Comparison of ENCODE assay signal across 1 cellular context in the genomic region with DNA sequence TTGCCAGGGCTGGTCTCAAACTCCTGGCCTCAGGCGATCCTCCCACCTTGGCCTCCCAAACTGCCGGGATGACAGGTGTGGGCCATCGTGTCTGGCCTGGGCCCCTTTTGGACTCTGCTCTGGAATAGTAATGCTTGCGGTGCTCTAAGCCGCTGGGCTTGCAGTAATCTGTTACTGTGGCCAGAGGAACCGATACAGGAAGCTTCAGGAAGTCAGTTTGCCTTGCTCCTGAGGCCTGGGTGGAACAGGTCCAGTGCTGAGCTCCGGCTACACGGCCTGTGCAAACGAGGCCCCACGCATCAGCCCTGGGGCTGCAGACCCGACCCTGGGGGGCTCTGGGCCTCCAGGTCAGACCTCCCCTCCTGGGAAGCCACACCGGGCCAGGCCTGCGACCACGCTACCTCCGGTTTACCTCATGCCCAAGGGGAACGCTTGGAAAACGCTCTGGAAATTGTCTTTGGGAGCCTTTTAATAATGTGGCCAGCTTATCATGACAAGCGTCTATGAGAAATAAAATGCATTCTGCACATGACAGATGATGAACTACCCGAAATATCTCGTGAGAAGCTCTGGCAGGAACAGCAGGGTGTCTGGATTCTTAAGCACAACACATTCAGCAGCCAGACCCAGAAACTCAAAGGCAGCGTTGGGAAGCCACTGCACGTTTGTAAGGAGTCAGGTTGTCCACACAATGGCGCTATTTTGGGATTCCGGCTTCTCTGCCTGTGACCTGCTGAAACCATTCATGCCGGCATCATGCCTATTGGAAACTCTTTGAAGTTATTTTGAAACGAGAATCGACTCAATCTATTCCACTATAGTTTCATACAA.
A peak's percentile ranks its signal among the peaks of the same experiment; 100 is the strongest.
TF ChIP-seq lines count a peak whose summit lies in the region.

No MANE protein-coding gene starts in this region.

TF ChIP-seq in HepG2, 621 proteins besides CTCF, POLR2A, EP300 and RAD21 (continued from another document and continues in another):
- no peak for TF ChIP-seq HIC2 (CRISPR knock-in tag; IDR thresholded peaks at IDR 0.05; ENCODE audit: low read depth)
- TF ChIP-seq FOXC1 (CRISPR knock-in tag; IDR thresholded peaks at IDR 0.05; ENCODE audit: borderline replicate concordance), result no peak; the same call in 1 of the 2 replicates
- TF ChIP-seq ZNF740 (CRISPR knock-in tag; IDR thresholded peaks at IDR 0.05), result no peak
- TF ChIP-seq CCAR2 (optimal IDR thresholded peaks at IDR 0.05; ENCODE audit: low read depth, low read length), result no peak
- TF ChIP-seq NR3C1 (CRISPR knock-in tag; IDR thresholded peaks at IDR 0.05), result no peak
- TF ChIP-seq DNMT1 (CRISPR knock-in tag; IDR thresholded peaks at IDR 0.05), result no peak
- no peak for TF ChIP-seq ZNF180 (CRISPR knock-in tag; IDR thresholded peaks at IDR 0.05; ENCODE audit: borderline replicate concordance, low read depth)
- TF ChIP-seq ZNF724P (CRISPR knock-in tag; IDR thresholded peaks at IDR 0.05; ENCODE audit: borderline replicate concordance), result no peak
- TF ChIP-seq TCF12 (IDR thresholded peaks at IDR 0.05), result no peak
- TF ChIP-seq TCF12 (CRISPR knock-in tag; IDR thresholded peaks at IDR 0.05), result no peak; the same call in 1 of the 2 replicates
- TF ChIP-seq, protein P1, sequence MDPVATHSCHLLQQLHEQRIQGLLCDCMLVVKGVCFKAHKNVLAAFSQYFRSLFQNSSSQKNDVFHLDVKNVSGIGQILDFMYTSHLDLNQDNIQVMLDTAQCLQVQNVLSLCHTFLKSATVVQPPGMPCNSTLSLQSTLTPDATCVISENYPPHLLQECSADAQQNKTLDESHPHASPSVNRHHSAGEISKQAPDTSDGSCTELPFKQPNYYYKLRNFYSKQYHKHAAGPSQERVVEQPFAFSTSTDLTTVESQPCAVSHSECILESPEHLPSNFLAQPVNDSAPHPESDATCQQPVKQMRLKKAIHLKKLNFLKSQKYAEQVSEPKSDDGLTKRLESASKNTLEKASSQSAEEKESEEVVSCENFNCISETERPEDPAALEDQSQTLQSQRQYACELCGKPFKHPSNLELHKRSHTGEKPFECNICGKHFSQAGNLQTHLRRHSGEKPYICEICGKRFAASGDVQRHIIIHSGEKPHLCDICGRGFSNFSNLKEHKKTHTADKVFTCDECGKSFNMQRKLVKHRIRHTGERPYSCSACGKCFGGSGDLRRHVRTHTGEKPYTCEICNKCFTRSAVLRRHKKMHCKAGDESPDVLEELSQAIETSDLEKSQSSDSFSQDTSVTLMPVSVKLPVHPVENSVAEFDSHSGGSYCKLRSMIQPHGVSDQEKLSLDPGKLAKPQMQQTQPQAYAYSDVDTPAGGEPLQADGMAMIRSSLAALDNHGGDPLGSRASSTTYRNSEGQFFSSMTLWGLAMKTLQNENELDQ (CRISPR knock-in tag; IDR thresholded peaks at IDR 0.05; ENCODE audit: borderline replicate concordance), result no peak
- TF ChIP-seq ATF4 (CRISPR knock-in tag; IDR thresholded peaks at IDR 0.05), result no peak
- TF ChIP-seq HIVEP1 (CRISPR knock-in tag; IDR thresholded peaks at IDR 0.05), result no peak
- TF ChIP-seq ZNF101 (CRISPR knock-in tag; IDR thresholded peaks at IDR 0.05; ENCODE audit: borderline replicate concordance, low read depth), result no peak
- no peak for TF ChIP-seq ZNF33B (CRISPR knock-in tag; IDR thresholded peaks at IDR 0.05)
- no peak for TF ChIP-seq FOXK1 (CRISPR knock-in tag; IDR thresholded peaks at IDR 0.05; ENCODE audit: borderline replicate concordance, low read depth)
- no peak for TF ChIP-seq ZNF329 (CRISPR knock-in tag; IDR thresholded peaks at IDR 0.05; ENCODE audit: low read depth)
- TF ChIP-seq, protein P2, sequence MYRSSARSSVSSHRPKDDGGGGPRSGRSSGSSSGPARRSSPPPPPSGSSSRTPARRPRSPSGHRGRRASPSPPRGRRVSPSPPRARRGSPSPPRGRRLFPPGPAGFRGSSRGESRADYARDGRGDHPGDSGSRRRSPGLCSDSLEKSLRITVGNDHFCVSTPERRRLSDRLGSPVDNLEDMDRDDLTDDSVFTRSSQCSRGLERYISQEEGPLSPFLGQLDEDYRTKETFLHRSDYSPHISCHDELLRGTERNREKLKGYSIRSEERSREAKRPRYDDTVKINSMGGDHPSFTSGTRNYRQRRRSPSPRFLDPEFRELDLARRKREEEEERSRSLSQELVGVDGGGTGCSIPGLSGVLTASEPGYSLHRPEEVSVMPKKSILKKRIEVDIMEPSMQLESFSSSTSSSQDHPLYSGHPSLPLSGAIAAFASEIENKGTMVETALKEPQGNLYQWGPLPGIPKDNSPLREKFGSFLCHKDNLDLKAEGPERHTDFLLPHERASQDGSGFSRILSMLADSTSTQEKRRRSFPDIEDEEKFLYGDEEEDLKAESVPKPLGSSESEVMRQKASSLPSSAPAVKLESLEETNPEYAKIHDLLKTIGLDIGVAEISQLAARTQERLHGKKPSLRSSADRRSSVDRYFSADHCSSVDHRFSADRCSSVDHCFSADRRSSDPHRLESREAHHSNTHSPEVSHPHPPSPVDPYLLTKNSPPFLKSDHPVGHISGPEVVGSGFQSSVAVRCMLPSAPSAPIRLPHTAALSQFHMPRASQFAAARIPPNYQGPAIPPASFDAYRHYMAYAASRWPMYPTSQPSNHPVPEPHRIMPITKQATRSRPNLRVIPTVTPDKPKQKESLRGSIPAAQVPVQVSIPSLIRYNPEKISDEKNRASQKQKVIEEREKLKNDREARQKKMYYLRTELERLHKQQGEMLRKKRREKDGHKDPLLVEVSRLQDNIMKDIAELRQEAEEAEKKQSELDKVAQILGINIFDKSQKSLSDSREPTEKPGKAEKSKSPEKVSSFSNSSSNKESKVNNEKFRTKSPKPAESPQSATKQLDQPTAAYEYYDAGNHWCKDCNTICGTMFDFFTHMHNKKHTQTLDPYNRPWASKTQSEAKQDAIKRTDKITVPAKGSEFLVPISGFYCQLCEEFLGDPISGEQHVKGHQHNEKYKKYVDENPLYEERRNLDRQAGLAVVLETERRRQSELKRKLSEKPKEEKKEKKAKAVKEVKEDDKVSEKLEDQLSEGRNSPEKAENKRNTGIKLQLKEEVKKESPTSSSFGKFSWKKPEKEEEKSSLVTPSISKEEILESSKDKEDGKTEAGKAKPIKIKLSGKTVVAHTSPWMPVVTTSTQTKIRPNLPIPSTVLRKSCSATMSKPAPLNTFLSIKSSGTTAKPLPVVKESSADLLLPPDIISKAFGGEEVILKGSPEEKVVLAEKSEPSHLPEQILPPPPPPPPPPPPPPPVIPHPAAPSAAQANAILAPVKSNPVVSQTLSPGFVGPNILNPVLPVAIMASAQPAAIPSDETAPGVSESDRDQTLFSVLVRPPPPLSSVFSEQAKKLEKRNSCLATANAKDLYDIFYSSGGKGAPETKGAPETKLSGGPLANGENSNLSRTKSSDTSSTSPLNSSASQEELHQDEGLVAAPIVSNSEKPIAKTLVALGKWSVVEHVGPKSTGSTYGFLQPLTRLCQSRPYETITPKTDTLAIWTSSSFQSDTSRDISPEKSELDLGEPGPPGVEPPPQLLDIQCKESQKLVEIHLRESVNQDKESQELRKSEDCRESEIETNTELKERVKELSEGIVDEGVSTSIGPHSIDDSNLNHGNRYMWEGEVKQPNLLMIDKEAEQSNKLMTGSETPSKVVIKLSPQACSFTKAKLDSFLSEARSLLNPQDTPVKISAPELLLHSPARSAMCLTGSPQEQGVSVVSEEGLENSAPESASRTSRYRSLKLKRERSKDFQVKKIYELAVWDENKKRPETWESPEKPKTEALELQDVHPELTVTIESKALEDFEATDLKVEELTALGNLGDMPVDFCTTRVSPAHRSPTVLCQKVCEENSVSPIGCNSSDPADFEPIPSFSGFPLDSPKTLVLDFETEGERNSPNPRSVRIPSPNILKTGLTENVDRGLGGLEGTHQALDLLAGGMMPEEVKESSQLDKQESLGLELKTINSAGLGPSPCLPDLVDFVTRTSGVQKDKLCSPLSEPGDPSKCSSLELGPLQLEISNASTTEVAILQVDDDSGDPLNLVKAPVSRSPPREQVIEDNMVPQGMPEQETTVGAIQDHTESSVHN (CRISPR knock-in tag; IDR thresholded peaks at IDR 0.05), result no peak
- TF ChIP-seq ZNF614 (CRISPR knock-in tag; IDR thresholded peaks at IDR 0.05; ENCODE audit: borderline replicate concordance), result peak; percentile 58; the same call in 1 of the 2 replicates
- TF ChIP-seq ZKSCAN1 (IDR thresholded peaks at IDR 0.05; ENCODE audit: low read length), result no peak
- TF ChIP-seq, protein P3, sequence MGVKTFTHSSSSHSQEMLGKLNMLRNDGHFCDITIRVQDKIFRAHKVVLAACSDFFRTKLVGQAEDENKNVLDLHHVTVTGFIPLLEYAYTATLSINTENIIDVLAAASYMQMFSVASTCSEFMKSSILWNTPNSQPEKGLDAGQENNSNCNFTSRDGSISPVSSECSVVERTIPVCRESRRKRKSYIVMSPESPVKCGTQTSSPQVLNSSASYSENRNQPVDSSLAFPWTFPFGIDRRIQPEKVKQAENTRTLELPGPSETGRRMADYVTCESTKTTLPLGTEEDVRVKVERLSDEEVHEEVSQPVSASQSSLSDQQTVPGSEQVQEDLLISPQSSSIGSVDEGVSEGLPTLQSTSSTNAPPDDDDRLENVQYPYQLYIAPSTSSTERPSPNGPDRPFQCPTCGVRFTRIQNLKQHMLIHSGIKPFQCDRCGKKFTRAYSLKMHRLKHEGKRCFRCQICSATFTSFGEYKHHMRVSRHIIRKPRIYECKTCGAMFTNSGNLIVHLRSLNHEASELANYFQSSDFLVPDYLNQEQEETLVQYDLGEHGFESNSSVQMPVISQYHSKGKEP (CRISPR knock-in tag; IDR thresholded peaks at IDR 0.05), result 0 out of 2 replicates have a peak, but pooled peaks have one; percentile 10
- TF ChIP-seq MLXIP (CRISPR knock-in tag; IDR thresholded peaks at IDR 0.05; ENCODE audit: borderline replicate concordance), result no peak
- no peak for TF ChIP-seq CENPBD1 (CRISPR knock-in tag; IDR thresholded peaks at IDR 0.05; ENCODE audit: borderline replicate concordance, low read depth)
- TF ChIP-seq SNAPC5 (CRISPR knock-in tag; IDR thresholded peaks at IDR 0.05; ENCODE audit: borderline replicate concordance), result no peak
- TF ChIP-seq, protein P4, sequence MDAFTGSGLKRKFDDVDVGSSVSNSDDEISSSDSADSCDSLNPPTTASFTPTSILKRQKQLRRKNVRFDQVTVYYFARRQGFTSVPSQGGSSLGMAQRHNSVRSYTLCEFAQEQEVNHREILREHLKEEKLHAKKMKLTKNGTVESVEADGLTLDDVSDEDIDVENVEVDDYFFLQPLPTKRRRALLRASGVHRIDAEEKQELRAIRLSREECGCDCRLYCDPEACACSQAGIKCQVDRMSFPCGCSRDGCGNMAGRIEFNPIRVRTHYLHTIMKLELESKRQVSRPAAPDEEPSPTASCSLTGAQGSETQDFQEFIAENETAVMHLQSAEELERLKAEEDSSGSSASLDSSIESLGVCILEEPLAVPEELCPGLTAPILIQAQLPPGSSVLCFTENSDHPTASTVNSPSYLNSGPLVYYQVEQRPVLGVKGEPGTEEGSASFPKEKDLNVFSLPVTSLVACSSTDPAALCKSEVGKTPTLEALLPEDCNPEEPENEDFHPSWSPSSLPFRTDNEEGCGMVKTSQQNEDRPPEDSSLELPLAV (CRISPR knock-in tag; conservative IDR thresholded peaks at IDR 0.05; ENCODE audit: low read depth), result no peak
- TF ChIP-seq NFYC (CRISPR knock-in tag; IDR thresholded peaks at IDR 0.05), result no peak
